ENCODE assay signal across 14 cellular contexts in genomic region chr3:114207768-114208167, GRCh38. TPM values are rescaled to one million over a fixed set of nuclear protein-coding genes. Genes with fewer than 3 reads are reported as not detected.
DNase-seq lines count a peak whose midpoint lies in the region; ATAC-seq and TF ChIP-seq lines count a peak whose summit lies in the region.
"Had no signal": no experiment of that assay in that cellular context is flagged by ENCODE, and none has a peak within 500 bp of the region (broad histone marks: within the 10 kb centered on the region; RNA-seq: fewer than 3 reads in every experiment).

No MANE protein-coding gene starts in this region.

- H3K36me3 ChIP-seq in heart left ventricle: no peaks in the 10 kb centered on the region
- H3K36me3 ChIP-seq: right lobe of liver had no signal

- no peak overlapping the region for H3K27ac ChIP-seq in heart left ventricle
- H3K27ac ChIP-seq: right lobe of liver had no signal

- H3K4me3 Mint-ChIP-seq in activated T-helper 17 cell treated with anti-CD3 and anti-CD28 coated beads, Interleukin-2, amount 50 U/mL, for 72 hours: no peak overlapping the region
- H3K4me3 Mint-ChIP-seq: activated naive CD4-positive, alpha-beta T cell treated with anti-CD3 and anti-CD28 coated beads for 36 hours had no signal

- intact Hi-C loops in heart left ventricle (cut with DNase I): no loop called here

- H3K27ac Mint-ChIP-seq in activated T-helper 17 cell treated with anti-CD3 and anti-CD28 coated beads, Interleukin-2, amount 50 U/mL, for 72 hours: no peak overlapping the region
- H3K27ac Mint-ChIP-seq: activated naive CD4-positive, alpha-beta T cell treated with anti-CD3 and anti-CD28 coated beads for 36 hours had no signal

- H3K9me3 ChIP-seq in heart left ventricle: no peaks in the 10 kb centered on the region
- H3K9me3 ChIP-seq: right lobe of liver had no signal

- no peak for TF ChIP-seq POLR2A in heart left ventricle (IDR thresholded peaks at IDR 0.05)

- H3K4me1 ChIP-seq in heart left ventricle: peaks cover 0 to 3% (median 0%) of the 10 kb centered on the region in 12 donors
- H3K4me1 ChIP-seq: right lobe of liver had no signal

- H3K9me3 Mint-ChIP-seq in activated T-helper 17 cell treated with anti-CD3 and anti-CD28 coated beads, Interleukin-2, amount 50 U/mL, for 72 hours: no peaks in the 10 kb centered on the region

- no peaks in the 10 kb centered on the region for H3K27me3 Mint-ChIP-seq in activated T-helper 17 cell treated with anti-CD3 and anti-CD28 coated beads, Interleukin-2, amount 50 U/mL, for 72 hours

- peaks cover 8% of the 10 kb centered on the region for H3K4me1 Mint-ChIP-seq in activated T-helper 17 cell treated with anti-CD3 and anti-CD28 coated beads, Interleukin-2, amount 50 U/mL, for 72 hours

- no peak for TF ChIP-seq CTCF in heart left ventricle (IDR thresholded peaks at IDR 0.05)

- ATAC-seq in GM18873 (IDR thresholded peaks at IDR 0.05; ENCODE audit: low FRiP score, unreplicated experiment) (peak; percentile 80), GM21447 (IDR thresholded peaks at IDR 0.05; ENCODE audit: unreplicated experiment) (peak; percentile 93), HG03064 (IDR thresholded peaks at IDR 0.05; ENCODE audit: low read depth, unreplicated experiment) (peak; percentile 80), heart left ventricle (no peak)
- peak; percentile 32 for ATAC-seq in activated T-helper 17 cell treated with anti-CD3 and anti-CD28 coated beads, Interleukin-2, amount 50 U/mL, for 72 hours (replicated peaks)
- ATAC-seq: right lobe of liver had no signal

- no peaks in the 10 kb centered on the region for H3K36me3 Mint-ChIP-seq in activated T-helper 17 cell treated with anti-CD3 and anti-CD28 coated beads, Interleukin-2, amount 50 U/mL, for 72 hours (ENCODE audit: low read depth)

- 69 to 74% (median 72%) methylated on average over 4 of the region's 4 CpGs for WGBS in heart left ventricle, 4 donors

- DNase-seq in heart left ventricle (no peak), NCI-H1417 treated with DMSO at 0.1 percent for 48 hours (lab: John Stamatoyannopoulos, UW) (no peak), SKM-1 treated with dmso at 0.1 percent for 144 hours (lab: John Stamatoyannopoulos, UW; ENCODE audit: unreplicated experiment) (no peak)
- DNase-seq: activated CD4-positive, alpha-beta T cell treated with anti-CD3 and anti-CD28 coated beads for 48 hours; activated naive CD4-positive, alpha-beta T cell treated with anti-CD3 and anti-CD28 coated beads for 36 hours; cerebellar nuclear complex; NCI-H524 treated with DMSO at 0.1 percent for 48 hours; right lobe of liver had no signal

- H3K4me3 ChIP-seq in heart left ventricle: no peak overlapping the region
- H3K4me3 ChIP-seq: right lobe of liver had no signal

- H3K27me3 ChIP-seq in heart left ventricle: peaks cover 0 to 5% (median 0%) of the 10 kb centered on the region in 9 donors
- H3K27me3 ChIP-seq: right lobe of liver had no signal

RNA-seq across cellular contexts. Expression of gene DRD3, which starts 28.9 kb away (rescaled TPM):
- total RNA-seq in activated T-helper 17 cell treated with anti-CD3 and anti-CD28 coated beads, Interleukin-2, amount 50 U/mL, for 72 hours: not detected
- total RNA-seq in heart left ventricle: not detected
- polyA plus RNA-seq in heart left ventricle: not detected
- total RNA-seq: activated naive CD4-positive, alpha-beta T cell treated with anti-CD3 and anti-CD28 coated beads for 36 hours; myocyte; right lobe of liver; urinary bladder had no signal
- polyA plus RNA-seq: urinary bladder had no signal

RNA-seq across cellular contexts. Expression of gene ZNF80, which starts 29.6 kb away (rescaled TPM):
- total RNA-seq in activated T-helper 17 cell treated with anti-CD3 and anti-CD28 coated beads, Interleukin-2, amount 50 U/mL, for 72 hours: under 1 TPM; 0.15 to 0.29 TPM
- under 1 TPM in 2 of 9 donors, not detected in 7; 0.09 to 0.11 TPM for total RNA-seq in heart left ventricle
- not detected for polyA plus RNA-seq in heart left ventricle
- total RNA-seq: myocyte, right lobe of liver, urinary bladder had no signal

Comparison
In these comparisons a context has a peak if more than half of its experiments do, and no peak if none do; other contexts are left out.
1. ATAC-seq: peak in GM18873 (single experiment), GM21447 (single experiment), HG03064 (single experiment) and activated T-helper 17 cell treated with anti-CD3 and anti-CD28 coated beads, Interleukin-2, amount 50 U/mL, for 72 hours (single experiment); none in heart left ventricle (0 of 4).